8 cellular contexts compared by ENCODE assay signal in the genomic region with DNA sequence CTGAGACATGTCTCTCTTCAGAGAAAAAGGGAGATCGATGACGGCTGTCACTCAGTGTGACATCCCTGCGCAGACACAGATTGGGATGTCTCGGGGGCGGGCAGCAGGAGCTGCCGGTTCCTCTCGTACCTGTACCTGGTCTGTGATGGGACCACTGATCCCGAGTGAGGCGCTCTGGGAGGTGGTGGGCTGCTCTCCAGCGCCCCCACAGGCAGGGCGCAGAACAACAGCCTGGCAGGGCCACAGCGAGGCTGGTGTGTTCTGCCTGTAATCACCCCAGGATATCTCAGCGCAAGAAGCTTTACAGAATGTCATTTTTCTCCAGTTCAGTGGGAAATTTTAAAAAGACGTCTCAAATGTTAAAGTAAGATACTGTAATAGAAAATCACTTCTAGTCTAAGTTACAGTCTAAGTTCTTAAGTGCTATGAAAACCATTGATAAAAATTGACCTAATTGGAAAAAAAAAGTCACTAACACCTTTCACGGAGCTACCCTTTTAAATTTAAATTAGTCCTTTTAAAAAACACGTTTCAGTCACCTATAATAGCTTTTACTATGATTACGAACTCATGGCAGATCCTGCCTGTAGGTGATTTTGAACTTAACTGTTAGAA.
DNase-seq lines count a peak whose midpoint lies in the region; ATAC-seq, FAIRE-seq and TF ChIP-seq lines count a peak whose summit lies in the region.

No MANE protein-coding gene starts in this region.

- peaks cover 6% of the 10 kb centered on the region for H3K9me3 Mint-ChIP-seq in CD8-positive, alpha-beta T cell
- peaks cover 12 to 14% of the 10 kb centered on the region in 2 donors for H3K9me3 Mint-ChIP-seq in activated naive CD4-positive, alpha-beta T cell treated with anti-CD3 and anti-CD28 coated beads, Interleukin-2, amount 50 U/mL, for 72 hours

- no peaks in the 10 kb centered on the region for H3K36me3 ChIP-seq in CD8-positive, alpha-beta T cell (ENCODE audit: insufficient read depth, low read length)
- H3K36me3 ChIP-seq in NT2/D1 (ENCODE audit: insufficient read depth, insufficient read length, low read length) (no peaks in the 10 kb centered on the region), iPS DF 6.9 (ENCODE audit: control insufficient read depth, insufficient read depth, low read length) (no peaks in the 10 kb centered on the region; the same call in 1 of the 2 replicates)

- H3K4me1 ChIP-seq in CD8-positive, alpha-beta T cell (ENCODE audit: insufficient read depth, low read length) = no peaks in the 10 kb centered on the region
- no peaks in the 10 kb centered on the region for H3K4me1 ChIP-seq in NT2/D1 (ENCODE audit: insufficient read depth, insufficient read length)
- no peaks in the 10 kb centered on the region for H3K4me1 ChIP-seq in iPS DF 6.9 (ENCODE audit: control insufficient read depth, insufficient read depth, low read length)

- intact Hi-C loops in CD8-positive, alpha-beta T cell (cut with DNase I, micrococcal nuclease) = loop anchor here in 1 of 2 experiments (5.0 kb wide), 1 partner anchor 188 kb away; the partner anchor contains the start of gene SNTG2

- no peaks in the 10 kb centered on the region for H3K27me3 ChIP-seq in CD8-positive, alpha-beta T cell (ENCODE audit: insufficient read depth, low read length)
- no peaks in the 10 kb centered on the region for H3K27me3 ChIP-seq in NT2/D1 (ENCODE audit: insufficient read depth, insufficient read length)
- H3K27me3 ChIP-seq in iPS DF 6.9 (ENCODE audit: control insufficient read depth, insufficient read depth, low read length) = no peaks in the 10 kb centered on the region

- no peak overlapping the region for H3K27ac ChIP-seq in CD8-positive, alpha-beta T cell (ENCODE audit: low read depth, low read length)
- no peak overlapping the region for H3K27ac ChIP-seq in iPS DF 6.9 (ENCODE audit: low read length)

- no peak overlapping the region for H3K4me3 ChIP-seq in CD8-positive, alpha-beta T cell (ENCODE audit: low read depth, low read length)
- H3K4me3 ChIP-seq in NT2/D1 (ENCODE audit: insufficient read length, low read depth) = no peak overlapping the region
- no peak overlapping the region for H3K4me3 ChIP-seq in iPS DF 6.9 (ENCODE audit: low read length)

- TF ChIP-seq CTCF in CD8-positive, alpha-beta T cell (IDR thresholded peaks at IDR 0.05) = peak; percentile 99

- no peaks in the 10 kb centered on the region for H3K9me3 ChIP-seq in CD8-positive, alpha-beta T cell (ENCODE audit: low read length)
- H3K9me3 ChIP-seq in NT2/D1 (ENCODE audit: insufficient read depth, low read length) (no peaks in the 10 kb centered on the region), iPS DF 6.9 (ENCODE audit: control insufficient read depth, insufficient read depth, low read length) (no peaks in the 10 kb centered on the region)

- peak; percentile 87 for ATAC-seq in CD8-positive, alpha-beta T cell
- peak; percentile 78 for ATAC-seq in GM21786 (IDR thresholded peaks at IDR 0.05; ENCODE audit: unreplicated experiment)
- peak; percentile 46 to 68 for ATAC-seq in activated naive CD4-positive, alpha-beta T cell treated with anti-CD3 and anti-CD28 coated beads, Interleukin-2, amount 50 U/mL, for 72 hours

- DNase-seq in CD8-positive, alpha-beta T cell = peak in 6 of 7 experiments; percentile 24 to 74 (median 46)
- peak; percentile 16 for DNase-seq in NT2/D1 (ENCODE audit: low read depth, low spot score)
- peak in 1 of 2 donors; percentile 69 for DNase-seq in activated naive CD4-positive, alpha-beta T cell treated with anti-CD3 and anti-CD28 coated beads, Interleukin-2, amount 50 U/mL, for 72 hours (ENCODE audit: low spot score in 2 of 2)
- DNase-seq in iPS DF 6.9 (ENCODE audit: low read depth, low spot score) = peak; percentile 54
- peak; percentile 72 for DNase-seq in stimulated activated CD8-positive, alpha-beta memory T cell treated with anti-CD3 and anti-CD28 coated beads, Interleukin-4, amount 100 ng/mL, for 48 hours
- DNase-seq in NK-92 (lab: John Stamatoyannopoulos, UW; ENCODE audit: unreplicated experiment) = no peak
- no peak for DNase-seq in GM12892 (ENCODE audit: insufficient read length)

- CTCF ChIA-PET in CD8-positive, alpha-beta T cell (lab: Charles Lee) = interaction anchor here (0.6 to 2.6 kb wide), 13 partner anchors 9 to 426 kb away, joined by 3 to 19 read pairs (median 4); partner anchors contain the start of gene SNTG2

- H3K4me3 Mint-ChIP-seq in CD8-positive, alpha-beta T cell = no peak overlapping the region

- WGBS in iPS DF 6.9 (ENCODE audit: insufficient coverage, insufficient read length) = no CpG with 5 or more reads among the region's 17 CpGs

- FAIRE-seq in GM12892 (lab: Jason Lieb, UNC) = no peak

- peaks cover 8% of the 10 kb centered on the region for H3K36me3 Mint-ChIP-seq in CD8-positive, alpha-beta T cell
- peaks cover 7 to 15% of the 10 kb centered on the region in 2 donors for H3K36me3 Mint-ChIP-seq in activated naive CD4-positive, alpha-beta T cell treated with anti-CD3 and anti-CD28 coated beads, Interleukin-2, amount 50 U/mL, for 72 hours

- no peak for TF ChIP-seq POLR2A in GM12892 (IDR thresholded peaks at IDR 0.05; ENCODE audit: low read depth, low read length)

- no peak overlapping the region for H3K27ac Mint-ChIP-seq in CD8-positive, alpha-beta T cell
- no peak overlapping the region for H3K27ac Mint-ChIP-seq in activated naive CD4-positive, alpha-beta T cell treated with anti-CD3 and anti-CD28 coated beads, Interleukin-2, amount 50 U/mL, for 72 hours

- peaks cover 11% of the 10 kb centered on the region for H3K4me1 Mint-ChIP-seq in CD8-positive, alpha-beta T cell (ENCODE audit: low read depth)

- H3K27me3 Mint-ChIP-seq in CD8-positive, alpha-beta T cell (ENCODE audit: low read depth) = no peaks in the 10 kb centered on the region

- H3K9ac ChIP-seq in NT2/D1 (ENCODE audit: insufficient read length, low read depth) = no peak overlapping the region

- POLR2A ChIA-PET in CD8-positive, alpha-beta T cell (lab: Charles Lee) = no interaction called here

Comparison
In these comparisons a context has a peak if more than half of its experiments do, and no peak if none do; other contexts are left out.
1. DNase-seq: peak in CD8-positive, alpha-beta T cell (6 of 7), NT2/D1 (single experiment), iPS DF 6.9 (single experiment) and stimulated activated CD8-positive, alpha-beta memory T cell treated with anti-CD3 and anti-CD28 coated beads, Interleukin-4, amount 100 ng/mL, for 48 hours (single experiment); none in NK-92 (single experiment) and GM12892 (single experiment).
2. Peak in every context shown above with its lines, with median percentiles within 50 percentile points of each other: ATAC-seq.